9 cellular contexts compared by ENCODE assay signal in genomic region chr5:181192337-181193046, GRCh38. TPM values are rescaled to one million over a fixed set of nuclear protein-coding genes. Genes with fewer than 3 reads are reported as not detected.
A peak's percentile ranks its signal among the peaks of the same experiment; 100 is the strongest.
DNase-seq lines count a peak whose midpoint lies in the region; ATAC-seq, FAIRE-seq and TF ChIP-seq lines count a peak whose summit lies in the region.
"Had no signal": no experiment of that assay in that cellular context is flagged by ENCODE, and none has a peak within 500 bp of the region (broad histone marks: within the 10 kb centered on the region; RNA-seq: fewer than 3 reads in every experiment).

No MANE protein-coding gene starts in this region.

- H3K4me2 ChIP-seq in mesenchymal stem cell (ENCODE audit: low read length, poor library complexity, severe bottlenecking), result peak overlapping the region; percentile 79

- peak overlapping the region; percentile 75 for H2BK120ac ChIP-seq in mesenchymal stem cell (ENCODE audit: low read depth, low read length)

- DNase-seq in activated naive CD4-positive, alpha-beta T cell treated with Interleukin-2 at 50 U/mL for 16 hours, result no peak
- DNase-seq in mesenchymal stem cell (no peak), upper lobe of left lung (peak in 1 of 2 donors; percentile 58), urothelium cell line (ENCODE audit: low spot score) (no peak)

- peaks cover 4% of the 10 kb centered on the region for H3K9me3 Mint-ChIP-seq in activated naive CD4-positive, alpha-beta T cell treated with anti-CD3 and anti-CD28 coated beads, Interleukin-2, amount 50 U/mL, for 24 hours
- peaks cover 0 to 23% (median 4%) of the 10 kb centered on the region in 5 experiments for H3K9me3 Mint-ChIP-seq in brain

- H3K36me3 ChIP-seq in mesenchymal stem cell (ENCODE audit: control insufficient read depth in 1 of 2, insufficient read depth in 2 of 2, low read depth in 1 of 2, low read length in 2 of 2) (peaks cover 0 to 13% of the 10 kb centered on the region in 2 experiments), upper lobe of left lung (no peaks in the 10 kb centered on the region)

- H3K4me1 ChIP-seq in mesenchymal stem cell (ENCODE audit: control insufficient read depth, insufficient read depth, low read depth, low read length) (peaks cover 25% of the 10 kb centered on the region), upper lobe of left lung (peaks cover 10 to 29% (median 21%) of the 10 kb centered on the region in 4 donors)

- no peak for TF ChIP-seq EP300 in upper lobe of left lung (IDR thresholded peaks at IDR 0.05)

- TF ChIP-seq CTCF in brain (conservative IDR thresholded peaks at IDR 0.05) (no peak), upper lobe of left lung (IDR thresholded peaks at IDR 0.05) (no peak)

- peak overlapping the region; percentile 88 for H4K91ac ChIP-seq in mesenchymal stem cell (ENCODE audit: low read length)

- no peak for ATAC-seq in upper lobe of left lung (ENCODE audit: low FRiP score in 2 of 2)
- no peak for ATAC-seq in HG02885 (IDR thresholded peaks at IDR 0.05; ENCODE audit: poor library complexity, unreplicated experiment)
- ATAC-seq in HG03045 (IDR thresholded peaks at IDR 0.05; ENCODE audit: unreplicated experiment), result no peak

- H2BK5ac ChIP-seq in mesenchymal stem cell (ENCODE audit: low read depth, low read length, poor library complexity, severe bottlenecking), result no peak overlapping the region

- H3K4me3 Mint-ChIP-seq in activated naive CD4-positive, alpha-beta T cell treated with anti-CD3 and anti-CD28 coated beads, Interleukin-2, amount 50 U/mL, for 24 hours, result peak overlapping the region; percentile 89
- H3K4me3 Mint-ChIP-seq in brain, result peak overlapping the region; percentile 97 to 100 (median 99)

- H3K4me1 Mint-ChIP-seq in activated naive CD4-positive, alpha-beta T cell treated with anti-CD3 and anti-CD28 coated beads, Interleukin-2, amount 50 U/mL, for 24 hours, result peaks cover 25% of the 10 kb centered on the region
- peaks cover 24% of the 10 kb centered on the region for H3K4me1 Mint-ChIP-seq in brain

- no peak for FAIRE-seq in urothelium cell line (lab: Jason Lieb, UNC)
- FAIRE-seq: G401.6 had no signal

- no peak overlapping the region for H3K23ac ChIP-seq in mesenchymal stem cell (ENCODE audit: low read length in 2 of 2)

- H3K27ac ChIP-seq in mesenchymal stem cell (ENCODE audit: low read length, poor library complexity, severe bottlenecking) (no peak overlapping the region), upper lobe of left lung (peak overlapping the region; percentile 86 to 95 (median 92))

- H3K14ac ChIP-seq in mesenchymal stem cell (ENCODE audit: low read length in 2 of 2), result peak overlapping the region in 1 of 2 experiments; percentile 4

- H3K9me3 ChIP-seq in mesenchymal stem cell (ENCODE audit: control insufficient read depth, low read length) (no peaks in the 10 kb centered on the region), upper lobe of left lung (no peaks in the 10 kb centered on the region)

- H3K27me3 ChIP-seq in mesenchymal stem cell (ENCODE audit: control insufficient read depth in 1 of 2, insufficient read depth in 1 of 2, low read length in 2 of 2) (no peaks in the 10 kb centered on the region), upper lobe of left lung (no peaks in the 10 kb centered on the region)

- peak overlapping the region; percentile 23 for H2AK5ac ChIP-seq in mesenchymal stem cell (ENCODE audit: low read length, severe bottlenecking)

- peak overlapping the region; percentile 92 for H3K9ac ChIP-seq in mesenchymal stem cell (ENCODE audit: low read length)

- H3K18ac ChIP-seq in mesenchymal stem cell (ENCODE audit: low read depth in 1 of 2, low read length in 2 of 2), result peak overlapping the region; percentile 95 to 99

- H3K4ac ChIP-seq in mesenchymal stem cell (ENCODE audit: low read depth in 1 of 2, low read length in 2 of 2), result peak overlapping the region; percentile 80 to 90

- H2BK15ac ChIP-seq in mesenchymal stem cell (ENCODE audit: low read depth, poor library complexity, severe bottlenecking), result no peak overlapping the region

- H3K79me1 ChIP-seq in mesenchymal stem cell (replicated peaks; ENCODE audit: low read length, poor library complexity, severe bottlenecking), result peaks cover 5% of the 10 kb centered on the region

- no peak for TF ChIP-seq POLR2A in upper lobe of left lung (IDR thresholded peaks at IDR 0.05)

- H2BK12ac ChIP-seq in mesenchymal stem cell (ENCODE audit: low read length in 2 of 2), result peak overlapping the region in 1 of 2 experiments; percentile 21

- H4K8ac ChIP-seq in mesenchymal stem cell (ENCODE audit: low read length), result peak overlapping the region; percentile 96

- H3K4me3 ChIP-seq in mesenchymal stem cell (ENCODE audit: insufficient read depth in 1 of 2, low read depth in 1 of 2, low read length in 2 of 2) (peak overlapping the region; percentile 81 to 94), upper lobe of left lung (peak overlapping the region; percentile 69 to 94 (median 80))

- H3K27me3 Mint-ChIP-seq in activated naive CD4-positive, alpha-beta T cell treated with anti-CD3 and anti-CD28 coated beads, Interleukin-2, amount 50 U/mL, for 24 hours, result no peaks in the 10 kb centered on the region
- peaks cover 32% of the 10 kb centered on the region for H3K27me3 Mint-ChIP-seq in brain

- 78% methylated on average over 10 of the region's 12 CpGs for WGBS in mesenchymal stem cell
- WGBS in upper lobe of left lung, 2 donors, result 53 to 60% methylated on average over 11 to 12 of the region's 12 CpGs

- H2AFZ ChIP-seq in mesenchymal stem cell (ENCODE audit: low read depth, low read length), result no peak overlapping the region

- H3K27ac Mint-ChIP-seq in activated naive CD4-positive, alpha-beta T cell treated with anti-CD3 and anti-CD28 coated beads, Interleukin-2, amount 50 U/mL, for 24 hours, result peak overlapping the region; percentile 100
- peak overlapping the region; percentile 93 to 97 (median 94) for H3K27ac Mint-ChIP-seq in brain

- no peaks in the 10 kb centered on the region for H3K36me3 Mint-ChIP-seq in activated naive CD4-positive, alpha-beta T cell treated with anti-CD3 and anti-CD28 coated beads, Interleukin-2, amount 50 U/mL, for 24 hours
- no peaks in the 10 kb centered on the region for H3K36me3 Mint-ChIP-seq in brain

RNA-seq across cellular contexts. Expression of gene TRIM7, which starts 12.5 kb away (rescaled TPM):
- 0.22 TPM for polyA plus RNA-seq in brain (ENCODE audit: insufficient read depth, low read depth, low replicate concordance)
- polyA plus RNA-seq in mesenchymal stem cell (2013, experiment 1 of 2), result 1.8 TPM
- polyA plus RNA-seq in mesenchymal stem cell (2013, experiment 2 of 2), result 1.4 TPM
- 1 to 10 TPM in 5 of 6 donors, under 1 TPM in 1; 0.83 to 6.7 (median 2.9) TPM for total RNA-seq in upper lobe of left lung

RNA-seq across cellular contexts. Expression of gene TRIM41, which starts 30.6 kb away (rescaled TPM):
- polyA plus RNA-seq in brain (ENCODE audit: insufficient read depth, low read depth, low replicate concordance), result 33.0 TPM
- polyA plus RNA-seq in mesenchymal stem cell (2013, experiment 1 of 2), result 19.1 TPM
- polyA plus RNA-seq in mesenchymal stem cell (2013, experiment 2 of 2), result 19.0 TPM
- 10 to 100 TPM; 14.4 to 75.4 (median 34.1) TPM for total RNA-seq in upper lobe of left lung

RNA-seq across cellular contexts. Expression of gene OR2V2, which starts 45.1 kb away (rescaled TPM):
- polyA plus RNA-seq in brain (ENCODE audit: insufficient read depth, low read depth, low replicate concordance), result not detected
- polyA plus RNA-seq in mesenchymal stem cell (2013, experiment 1 of 2), result not detected
- not detected for polyA plus RNA-seq in mesenchymal stem cell (2013, experiment 2 of 2)
- 1 to 10 TPM in 1 of 6 donors, not detected in 5; 1.6 TPM for total RNA-seq in upper lobe of left lung

RNA-seq across cellular contexts. Expression of gene RACK1, which starts 51.2 kb away (rescaled TPM):
- 2,812 TPM for polyA plus RNA-seq in brain (ENCODE audit: insufficient read depth, low read depth, low replicate concordance)
- 2,784 TPM for polyA plus RNA-seq in mesenchymal stem cell (2013, experiment 1 of 2)
- polyA plus RNA-seq in mesenchymal stem cell (2013, experiment 2 of 2), result 2,751 TPM
- total RNA-seq in upper lobe of left lung, result 1,000 to 10,000 TPM in 5 of 6 donors, 100 to 1,000 TPM in 1; 801 to 1,863 (median 1,196) TPM
